In genomic region chr14:40727107-40727506, GRCh38 we compare ENCODE assay signal across 33 cellular contexts.
"Had no signal": no experiment of that assay in that cellular context is flagged by ENCODE, and none has a peak within 500 bp of the region (broad histone marks: within the 10 kb centered on the region; RNA-seq: fewer than 3 reads in every experiment).

No MANE protein-coding gene starts in this region.

- FAIRE-seq: astrocyte, bronchial epithelial cell had no signal

- H3K9me3 ChIP-seq: adrenal gland, ascending aorta, body of pancreas had no signal

- ATAC-seq: activated naive CD4-positive, alpha-beta T cell treated with anti-CD3 and anti-CD28 coated beads, Interleukin-2, amount 50 U/mL, for 72 hours; activated naive CD8-positive, alpha-beta T cell treated with anti-CD3 and anti-CD28 coated beads, Interleukin-2, amount 50 U/mL, for 24 hours; activated T-cell treated with anti-CD3 and anti-CD28 coated beads, Interleukin-2, amount 50 U/mL, for 4 hours; activated T-cell treated with anti-CD3 and anti-CD28 coated beads, Interleukin-2, amount 50 U/mL, for 72 hours; activated T-helper 17 cell treated with anti-CD3 and anti-CD28 coated beads, Interleukin-2, amount 50 U/mL, for 72 hours; body of pancreas had no signal

- H3K27ac ChIP-seq: adrenal gland, ascending aorta, body of pancreas, brain microvascular endothelial cell, breast epithelium, cardiac muscle cell had no signal

- DNase-seq: activated effector memory CD4-positive, alpha-beta T cell treated with anti-CD3 and anti-CD28 coated beads, Interleukin-2, amount 50 U/mL, for 16 hours; activated effector memory CD4-positive, alpha-beta T cell treated with Interleukin-2 at 50 U/mL for 16 hours; activated gamma-delta T cell; activated gamma-delta T cell treated with Interleukin-2 at 50 U/mL for 16 hours; activated naive CD4-positive, alpha-beta T cell; activated naive CD4-positive, alpha-beta T cell treated with anti-CD3 and anti-CD28 coated beads for 36 hours; activated naive CD4-positive, alpha-beta T cell treated with anti-CD3 and anti-CD28 coated beads, Interleukin-2, amount 10 ng/mL, durations not matched to agents 7 days and 5 days; activated naive CD4-positive, alpha-beta T cell treated with anti-CD3 and anti-CD28 coated beads, Interleukin-2, amount 50 U/mL, for 16 hours; activated naive CD4-positive, alpha-beta T cell treated with Interleukin-2 at 50 U/mL for 16 hours; activated naive CD8-positive, alpha-beta T cell treated with anti-CD3 and anti-CD28 coated beads for 36 hours; activated naive CD8-positive, alpha-beta T cell treated with anti-CD3 and anti-CD28 coated beads, Interleukin-2, amount 10 ng/mL, durations not matched to agents 7 days and 5 days; activated naive CD8-positive, alpha-beta T cell treated with anti-CD3 and anti-CD28 coated beads, Interleukin-2, amount 50 U/mL, for 24 hours; activated T-cell treated with anti-CD3 and anti-CD28 coated beads, Interleukin-2, amount 50 U/mL, for 24 hours; activated T-cell treated with anti-CD3 and anti-CD28 coated beads, Interleukin-2, amount 50 U/mL, for 4 hours; activated T-cell treated with anti-CD3 and anti-CD28 coated beads, Interleukin-2, amount 50 U/mL, for 48 hours; activated T-cell treated with anti-CD3 and anti-CD28 coated beads, Interleukin-2, amount 50 U/mL, for 72 hours; adrenal gland; amniotic stem cell; amygdala; anterior cingulate cortex; aorta; body of pancreas; brain microvascular endothelial cell; caudate nucleus; central memory CD4-positive, alpha-beta T cell; cerebellar nuclear complex had no signal

- H3K27me3 ChIP-seq: adrenal gland, ascending aorta, body of pancreas, brain microvascular endothelial cell, breast epithelium, cardiac muscle cell had no signal

- H3K4me1 ChIP-seq: adrenal gland, ascending aorta, body of pancreas, breast epithelium had no signal

- H3K4me3 ChIP-seq: adrenal gland, ascending aorta, body of pancreas, breast epithelium, cardiac muscle cell had no signal

- H3K36me3 ChIP-seq: adrenal gland, ascending aorta, brain microvascular endothelial cell, breast epithelium, cardiac muscle cell had no signal
